ENCODE assay signal across 8 cellular contexts in the genomic region with DNA sequence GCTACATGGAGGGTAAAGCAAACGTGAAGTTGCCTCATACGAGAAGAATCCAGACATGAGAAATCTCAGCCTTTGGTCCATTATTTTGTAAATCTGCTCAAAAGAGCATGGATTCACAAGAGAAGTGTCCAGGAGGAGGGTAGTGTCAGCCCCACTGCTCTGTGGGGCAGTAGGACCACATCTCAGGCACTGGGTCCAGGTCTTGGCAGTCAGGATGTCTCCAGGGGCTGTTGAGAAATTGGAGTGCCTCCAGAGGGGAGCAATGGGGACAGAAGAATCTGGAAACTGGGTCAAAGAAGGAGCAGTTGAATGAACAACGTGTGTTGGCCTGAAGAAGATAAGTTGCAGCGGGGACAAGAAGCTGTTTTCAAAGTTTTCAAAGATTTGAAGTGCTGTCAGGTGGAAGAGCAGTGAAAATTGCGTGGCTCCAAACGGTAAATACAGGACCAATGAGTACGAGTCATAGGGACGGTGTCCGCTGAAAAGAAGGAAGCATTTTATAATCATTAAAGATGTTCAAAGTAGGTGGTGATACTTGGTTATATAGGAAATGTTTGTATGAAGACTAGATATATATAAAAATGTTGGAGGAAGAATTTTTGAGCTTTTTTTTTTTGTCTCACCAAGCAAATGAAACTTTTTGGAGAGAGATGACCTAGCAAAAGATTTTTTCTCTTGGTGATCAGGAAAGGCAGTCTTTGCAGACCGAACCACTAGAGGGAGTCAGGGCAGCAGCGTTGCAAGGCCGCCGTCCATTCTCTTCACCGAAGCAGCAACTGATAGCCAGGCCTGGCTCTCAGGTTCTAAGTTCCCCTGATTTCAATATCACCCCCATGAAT. TPM values are rescaled to one million over a fixed set of nuclear protein-coding genes. Genes with fewer than 3 reads are reported as not detected.
DNase-seq lines count a peak whose midpoint lies in the region; ATAC-seq, FAIRE-seq and TF ChIP-seq lines count a peak whose summit lies in the region.

No MANE protein-coding gene starts in this region.

- dilution Hi-C loops in IMR-90 (cut with HindIII; ENCODE audit: low sequenced_read_pairs, unreplicated experiment), result no loop called here

- no peak overlapping the region for H3K14ac ChIP-seq in IMR-90 (replicated peaks; ENCODE audit: low read depth, low read length)

- TF ChIP-seq CTCF in IMR-90 (conservative IDR thresholded peaks at IDR 0.05; ENCODE audit: low read depth, low read length) (peak; percentile 92), osteocyte (IDR thresholded peaks at IDR 0.05) (peak; percentile 91), transverse colon (IDR thresholded peaks at IDR 0.05) (peak; percentile 67 to 79 (median 77))

- H2AK5ac ChIP-seq in IMR-90 (ENCODE audit: low read depth, low read length), result no peak overlapping the region

- H3K23ac ChIP-seq in IMR-90 (ENCODE audit: low read depth, low read length), result no peak overlapping the region

- POLR2A ChIA-PET in IMR-90 (lab: Charles Lee; ENCODE audit: unreplicated experiment), result no interaction called here

- peaks cover 34% of the 10 kb centered on the region for H3K4me1 Mint-ChIP-seq in osteocyte (ENCODE audit: unreplicated experiment)

- H3K27me3 Mint-ChIP-seq in osteocyte (ENCODE audit: unreplicated experiment), result no peaks in the 10 kb centered on the region

- TF ChIP-seq RAD21 in IMR-90 (IDR thresholded peaks at IDR 0.05; ENCODE audit: low read length), result peak; percentile 95

- H3K4ac ChIP-seq in IMR-90 (ENCODE audit: low read depth, low read length), result no peak overlapping the region

- H2AK9ac ChIP-seq in IMR-90 (replicated peaks; ENCODE audit: low read depth, low read length, poor library complexity), result peak overlapping the region; percentile 81

- in situ Hi-C loops in IMR-90 (cut with MboI; ENCODE audit: low sequenced_read_pairs), result no loop called here
- in situ Hi-C loops in transverse colon (cut with MboI; ENCODE audit: low pct_ligation_motif_present in 1 of 4, low pct_unique_long_range_greater_than_20kb in 1 of 4, low sequenced_read_pairs in 3 of 4), result loop anchor here in 2 of 4 donors (25.0 kb wide), 1 partner anchor 343 kb away; a partner anchor contains a TSS

- ATAC-seq in IMR-90 (ENCODE audit: low read depth) (peak; percentile 98), GM18868 (IDR thresholded peaks at IDR 0.05; ENCODE audit: unreplicated experiment) (no peak)

- H2BK120ac ChIP-seq in IMR-90 (ENCODE audit: low read depth, low read length), result no peak overlapping the region

- CTCF ChIA-PET in IMR-90 (lab: Yijun Ruan, JAX), result interaction anchor here (0.6 to 2.0 kb wide), 15 partner anchors 11 to 737 kb away, joined by 3 to 13 read pairs (median 3); a partner anchor contains a TSS

- peaks cover 2% of the 10 kb centered on the region for H3K36me3 Mint-ChIP-seq in osteocyte (ENCODE audit: unreplicated experiment)

- no peak overlapping the region for H3K56ac ChIP-seq in IMR-90 (ENCODE audit: extremely low read depth, insufficient read depth, low read length)

- intact Hi-C loops in IMR-90 (cut with micrococcal nuclease) (loop anchor here (1.0 to 10.0 kb wide), 5 partner anchors 95 to 491 kb away; a partner anchor contains a TSS), transverse colon (cut with DNase I; ENCODE audit: low total_unique reads) (loop anchor here (10.0 kb wide), 1 partner anchor 351 kb away; a partner anchor contains a TSS)

- no peak overlapping the region for H4K8ac ChIP-seq in IMR-90 (ENCODE audit: low read depth in 2 of 2, low read length in 2 of 2)

- no peak overlapping the region for H4K5ac ChIP-seq in IMR-90 (ENCODE audit: low read depth, low read length)

- H3K27me3 ChIP-seq in IMR-90 (ENCODE audit: control insufficient read depth, insufficient read depth, low read length) (peaks cover 2% of the 10 kb centered on the region; the same call in 1 of the 2 replicates), transverse colon (no peaks in the 10 kb centered on the region)

- H3K4me3 ChIP-seq in IMR-90 (ENCODE audit: insufficient read depth, low read depth, low read length) (no peak overlapping the region), transverse colon (no peak overlapping the region)

- peak overlapping the region; percentile 25 for H3K27ac Mint-ChIP-seq in osteocyte (ENCODE audit: unreplicated experiment)

- TF ChIP-seq POLR2A in IMR-90 (IDR thresholded peaks at IDR 0.05; ENCODE audit: low read depth, low read length) (no peak), transverse colon (IDR thresholded peaks at IDR 0.05) (no peak)

- H3K36me3 ChIP-seq in IMR-90 (ENCODE audit: control insufficient read depth, insufficient read depth, low read length) (no peaks in the 10 kb centered on the region), transverse colon (no peaks in the 10 kb centered on the region)

- no TSS peak for BruUV-seq in IMR-90 (replicated peaks; lab: Mats Ljungman, UMichigan)

- H3K9me3 Mint-ChIP-seq in osteocyte (ENCODE audit: unreplicated experiment), result peaks cover 4% of the 10 kb centered on the region

- no peak overlapping the region for H2BK15ac ChIP-seq in IMR-90 (ENCODE audit: low read depth, low read length)

- no peaks in the 10 kb centered on the region for H3K79me1 ChIP-seq in IMR-90 (ENCODE audit: low read depth in 1 of 2, low read length in 2 of 2)

- TF ChIP-seq EP300 in transverse colon (IDR thresholded peaks at IDR 0.05; ENCODE audit: low read depth), result no peak

- DNase-seq in GDM1 (lab: John Stamatoyannopoulos, UW), result peak; percentile 68
- DNase-seq in IMR-90, result peak; percentile 79
- peak; percentile 20 for DNase-seq in SHP77 treated with DMSO at 0.1 percent for 48 hours (lab: John Stamatoyannopoulos, UW)
- DNase-seq in activated effector memory CD4-positive, alpha-beta T cell treated with Interleukin-2 at 50 U/mL for 16 hours, result peak; percentile 16
- DNase-seq in frontal cortex (ENCODE audit: low spot score in 2 of 2), result peak; percentile 19 to 37
- peak; percentile 88 for DNase-seq in osteocyte (ENCODE audit: extremely low spot score, unreplicated experiment)
- DNase-seq in transverse colon, result peak; percentile 71

- no peak overlapping the region for H3K4me3 Mint-ChIP-seq in osteocyte (ENCODE audit: unreplicated experiment)

- H3K4me2 ChIP-seq in IMR-90 (ENCODE audit: low read depth, low read length), result no peak overlapping the region

- 0 out of 2 replicates have a peak, but pooled peaks cover 3% of the 10 kb centered on the region for H3K9me1 ChIP-seq in IMR-90 (ENCODE audit: insufficient read depth, low read length)

- WGBS in IMR-90 (ENCODE audit: extremely low coverage in 2 of 2, insufficient read length in 1 of 2), 2 experiments, result 76% methylated on average over 4 of the region's 14 CpGs; no CpG with 5 or more reads in 1 of the 2 experiments
- 45 to 46% methylated on average over 14 of the region's 14 CpGs for WGBS in transverse colon (ENCODE audit: low coverage in 1 of 2), 2 donors

- no peaks in the 10 kb centered on the region for H4K20me1 ChIP-seq in IMR-90 (ENCODE audit: insufficient read depth, low read length)

- FAIRE-seq in frontal cortex (lab: Jason Lieb, UNC), result peak; percentile 95

- no peak overlapping the region for H3K18ac ChIP-seq in IMR-90 (ENCODE audit: low read depth, low read length)

- H3K4me1 ChIP-seq in IMR-90 (ENCODE audit: control insufficient read depth, insufficient read depth, low read length) (no peaks in the 10 kb centered on the region), transverse colon (no peaks in the 10 kb centered on the region)

- no peak overlapping the region for H2BK20ac ChIP-seq in IMR-90 (ENCODE audit: low read depth, low read length)

- no peak overlapping the region for H3K9ac ChIP-seq in IMR-90 (ENCODE audit: low read depth, low read length)

- peak overlapping the region; percentile 71 for H2AFZ ChIP-seq in IMR-90 (replicated peaks; ENCODE audit: low read length, poor library complexity)

- no peaks in the 10 kb centered on the region for H3K9me3 ChIP-seq in IMR-90 (ENCODE audit: control insufficient read depth, insufficient read depth, low read length)
- H3K9me3 ChIP-seq in transverse colon, result no peaks in the 10 kb centered on the region

- no peak overlapping the region for H2BK5ac ChIP-seq in IMR-90 (ENCODE audit: low read depth, low read length, poor library complexity, severe bottlenecking)

- no peak overlapping the region for H4K91ac ChIP-seq in IMR-90 (ENCODE audit: insufficient read depth, low read depth, low read length)

- H3K27ac ChIP-seq in IMR-90 (ENCODE audit: insufficient read depth, low read length) (no peak overlapping the region), transverse colon (no peak overlapping the region)

TF ChIP-seq in IMR-90, 13 proteins besides CTCF, POLR2A, EP300 and RAD21:
- peak; percentile 86 for TF ChIP-seq SMC3 (IDR thresholded peaks at IDR 0.05; ENCODE audit: low read depth, low read length)
- TF ChIP-seq MAFK (IDR thresholded peaks at IDR 0.05; ENCODE audit: low read depth, low read length), result no peak
TF ChIP-seq in IMR-90: peak in this region for 1.

RNA-seq across cellular contexts. Expression of a gene that starts 57.1 kb away (rescaled TPM):
- total RNA-seq in IMR-90 (2012; rRNA removed) (0.18 and 0.28 TPM in 2 replicates), frontal cortex (1.6 TPM), osteocyte (18.0 and 21.0 TPM in 2 replicates), transverse colon (10 to 100 TPM in 2 of 4 donors, 1 to 10 TPM in 2; 1.9 to 56.1 (median 6.7) TPM)
- 2.2 and 2.5 TPM in 2 replicates for polyA plus RNA-seq in IMR-90 (2012; rRNA removed)
- polyA plus RNA-seq in IMR-90 (2012; cell fraction: cytosol; rRNA removed), result 1.0 and 2.0 TPM in 2 replicates
- 1.8 and 3.5 TPM in 2 replicates for polyA plus RNA-seq in IMR-90 (2012; cell fraction: nucleus; rRNA removed; ENCODE audit: low replicate concordance)

Comparison
In these comparisons a context has a peak if more than half of its experiments do, and no peak if none do; other contexts are left out.
1. DNase-seq: peak in every context shown above with its lines; median percentile 88 in osteocyte; 79 in IMR-90; 71 in transverse colon; 68 in GDM1; 28 in frontal cortex; 20 in SHP77 treated with DMSO at 0.1 percent for 48 hours; 16 in activated effector memory CD4-positive, alpha-beta T cell treated with Interleukin-2 at 50 U/mL for 16 hours.